ENCODE assay signal across 20 cellular contexts in genomic region chr7:75996476-75996875, GRCh38.
"Had no signal": no experiment of that assay in that cellular context is flagged by ENCODE, and none has a peak within 500 bp of the region (broad histone marks: within the 10 kb centered on the region; RNA-seq: fewer than 3 reads in every experiment).

No MANE protein-coding gene starts in this region.

- H3K9me3 ChIP-seq: body of pancreas, pancreas, thyroid gland, vagina had no signal

- H3K4me3 ChIP-seq: body of pancreas, lung, pancreas, thyroid gland, vagina had no signal

- H3K27me3 ChIP-seq: body of pancreas, foreskin keratinocyte, pancreas, thyroid gland, vagina had no signal

- DNase-seq: activated CD4-positive, alpha-beta T cell treated with anti-CD3 and anti-CD28 coated beads for 1 hour; activated CD4-positive, alpha-beta T cell treated with anti-CD3 and anti-CD28 coated beads, Interleukin-2, amount 50 U/mL, for 48 hours; activated naive CD4-positive, alpha-beta T cell treated with anti-CD3 and anti-CD28 coated beads, Interleukin-2, amount 50 U/mL, for 16 hours; amygdala; body of pancreas; dermis blood vessel endothelial cell; effector memory CD8-positive, alpha-beta T cell; foreskin keratinocyte; glutamatergic neuron; stimulated activated CD4-positive, alpha-beta T cell treated with anti-CD3 and anti-CD28 coated beads, Interleukin-12 subunit alpha, Interleukin-12 subunit beta, amount 100 ng/mL, for 4 hours; stimulated activated CD4-positive, alpha-beta T cell treated with anti-CD3 and anti-CD28 coated beads, Interleukin-2, amount 100 ng/mL, for 24 hours; T-cell; T1000 had no signal

- H3K27me3 Mint-ChIP-seq: effector memory CD8-positive, alpha-beta T cell; T-cell had no signal

- H3K9me3 Mint-ChIP-seq: activated T-helper 2 cell treated with anti-CD3 and anti-CD28 coated beads, Interferon-gamma antibody, Interleukin-2, Interleukin-4, amounts not matched to agents 10 μg/mL and 5 μg/mL and 100 μg/mL, durations not matched to agents 14 hours and 24 hours and 36 hours; effector memory CD8-positive, alpha-beta T cell; mesothelial cell of epicardium; stimulated activated effector memory CD8-positive, alpha-beta T cell treated with anti-CD3 and anti-CD28 coated beads, Interleukin-12 subunit alpha, Interleukin-12 subunit beta, amount 100 ng/mL, for 72 hours; T-cell had no signal

- ATAC-seq: body of pancreas; effector memory CD8-positive, alpha-beta T cell; foreskin keratinocyte; pancreas; stimulated activated effector memory CD8-positive, alpha-beta T cell treated with anti-CD3 and anti-CD28 coated beads, Interleukin-12 subunit alpha, Interleukin-12 subunit beta, amount 100 ng/mL, for 72 hours; T-cell had no signal

- H3K27ac Mint-ChIP-seq: mesothelial cell of epicardium; stimulated activated effector memory CD8-positive, alpha-beta T cell treated with anti-CD3 and anti-CD28 coated beads, Interleukin-12 subunit alpha, Interleukin-12 subunit beta, amount 100 ng/mL, for 72 hours; T-cell had no signal

- H3K4me3 Mint-ChIP-seq: mesothelial cell of epicardium; stimulated activated effector memory CD8-positive, alpha-beta T cell treated with anti-CD3 and anti-CD28 coated beads, Interleukin-12 subunit alpha, Interleukin-12 subunit beta, amount 100 ng/mL, for 72 hours had no signal

- H3K4me1 ChIP-seq: foreskin keratinocyte had no signal

- H3K4me1 Mint-ChIP-seq: mesothelial cell of epicardium had no signal

- H3K27ac ChIP-seq: foreskin keratinocyte, pancreas, vagina had no signal

- H3K36me3 ChIP-seq: pancreas, thyroid gland had no signal
